ENCODE assay signal across 2 cellular contexts in genomic region chr12:116448165-116448756, GRCh38.
TF ChIP-seq lines count a peak whose summit lies in the region.

No MANE protein-coding gene starts in this region.

TF ChIP-seq in GM23338, 12 proteins besides CTCF, POLR2A, EP300 and RAD21:
- TF ChIP-seq REST (IDR thresholded peaks at IDR 0.05; ENCODE audit: unreplicated experiment) (no peak), EZH2phosphoT487 (IDR thresholded peaks at IDR 0.05; ENCODE audit: unreplicated experiment) (no peak), ZNF462 (CRISPR knock-in tag; IDR thresholded peaks at IDR 0.05) (no peak), CREB1 (CRISPR knock-in tag; IDR thresholded peaks at IDR 0.05; ENCODE audit: low read depth) (no peak), POLR2AphosphoS5 (IDR thresholded peaks at IDR 0.05; ENCODE audit: low read depth) (no peak), JUNB (IDR thresholded peaks at IDR 0.05; ENCODE audit: unreplicated experiment) (no peak), ZNF331 (CRISPR knock-in tag; IDR thresholded peaks at IDR 0.05; ENCODE audit: low read depth) (no peak), EZH2 (IDR thresholded peaks at IDR 0.05; ENCODE audit: low read depth, unreplicated experiment) (no peak), ZNF114 (CRISPR knock-in tag; IDR thresholded peaks at IDR 0.05) (no peak), NANOG (IDR thresholded peaks at IDR 0.05; ENCODE audit: borderline replicate concordance) (no peak), ETS1 (IDR thresholded peaks at IDR 0.05) (no peak), STAT1 (IDR thresholded peaks at IDR 0.05; ENCODE audit: unreplicated experiment) (no peak)

TF ChIP-seq in H1, 55 proteins besides CTCF, POLR2A, EP300 and RAD21 (continued from another document):
- TF ChIP-seq PHF8 (conservative IDR thresholded peaks at IDR 0.05; ENCODE audit: low read depth, low read length) (no peak), SRF (IDR thresholded peaks at IDR 0.05; ENCODE audit: low read depth, low read length) (no peak), POU5F1 (IDR thresholded peaks at IDR 0.05; ENCODE audit: low read depth, low read length) (no peak), TBP (IDR thresholded peaks at IDR 0.05; ENCODE audit: low read depth, low read length) (no peak), YY1 (IDR thresholded peaks at IDR 0.05; ENCODE audit: low read depth, low read length) (no peak), EGR1 (IDR thresholded peaks at IDR 0.05; ENCODE audit: borderline replicate concordance, low read depth, low read length) (no peak), FOSL1 (IDR thresholded peaks at IDR 0.05; ENCODE audit: insufficient read depth, low read depth, low read length) (no peak), TCF12 (IDR thresholded peaks at IDR 0.05; ENCODE audit: low read depth, low read length) (no peak), MAFK (IDR thresholded peaks at IDR 0.05; ENCODE audit: low read depth, low read length) (no peak), POLR2AphosphoS5 (IDR thresholded peaks at IDR 0.05; ENCODE audit: low read depth, low read length) (no peak)
TF ChIP-seq in H1: peak in this region for 0.
